In genomic region chr22:46077669-46078099, GRCh38 we compare ENCODE assay signal across 12 cellular contexts.
A peak's percentile ranks its signal among the peaks of the same experiment; 100 is the strongest.
DNase-seq lines count a peak whose midpoint lies in the region; ATAC-seq and TF ChIP-seq lines count a peak whose summit lies in the region.
"Had no signal": no experiment of that assay in that cellular context is flagged by ENCODE, and none has a peak within 500 bp of the region (broad histone marks: within the 10 kb centered on the region; RNA-seq: fewer than 3 reads in every experiment).

No MANE protein-coding gene starts in this region.

- peak overlapping the region; percentile 97 for H3K27ac ChIP-seq in cingulate gyrus (ENCODE audit: low read depth, low read length)
- H3K27ac ChIP-seq in lower lobe of right lung: peak overlapping the region; percentile 98
- peak overlapping the region; percentile 73 to 99 (median 94) for H3K27ac ChIP-seq in tibial nerve
- no peak overlapping the region for H3K27ac ChIP-seq in effector memory CD4-positive, alpha-beta T cell (ENCODE audit: insufficient read depth, low read length, poor library complexity, severe bottlenecking)
- H3K27ac ChIP-seq: KMS-11 had no signal

- H3K36me3 ChIP-seq in lower lobe of right lung (peaks cover 25% of the 10 kb centered on the region), tibial nerve (peaks cover 0 to 9% (median 0%) of the 10 kb centered on the region in 3 donors)
- H3K36me3 ChIP-seq in effector memory CD4-positive, alpha-beta T cell (ENCODE audit: control insufficient read depth, insufficient read depth, low read length): no peaks in the 10 kb centered on the region

- no peak for TF ChIP-seq CTCF in lower lobe of right lung (IDR thresholded peaks at IDR 0.05)
- no peak for TF ChIP-seq CTCF in tibial nerve (IDR thresholded peaks at IDR 0.05)

- TF ChIP-seq EP300 in tibial nerve (IDR thresholded peaks at IDR 0.05): no peak

- no peaks in the 10 kb centered on the region for H3K9me3 ChIP-seq in lower lobe of right lung
- H3K9me3 ChIP-seq in tibial nerve: no peaks in the 10 kb centered on the region
- H3K9me3 ChIP-seq in effector memory CD4-positive, alpha-beta T cell (ENCODE audit: control insufficient read depth, low read length): no peaks in the 10 kb centered on the region

- peak overlapping the region; percentile 93 for H3K4me3 ChIP-seq in lower lobe of right lung
- H3K4me3 ChIP-seq in tibial nerve: peak overlapping the region; percentile 38 to 95 (median 79)
- H3K4me3 ChIP-seq in effector memory CD4-positive, alpha-beta T cell (ENCODE audit: insufficient read depth, low read depth, low read length, poor library complexity, severe bottlenecking): no peak overlapping the region

- intact Hi-C loops in lower lobe of right lung (cut with DNase I): no loop called here

- DNase-seq in NCI-H1694 treated with DMSO at 0.1 percent for 48 hours (lab: John Stamatoyannopoulos, UW): peak; percentile 50
- DNase-seq in NCI-H1694 (lab: John Stamatoyannopoulos, UW): no peak
- peak; percentile 31 for DNase-seq in lower lobe of right lung
- peak in 1 of 2 donors; percentile 10 for DNase-seq in tibial nerve (ENCODE audit: low spot score in 2 of 2)
- DNase-seq in effector memory CD4-positive, alpha-beta T cell: no peak
- no peak for DNase-seq in D341Med (ENCODE audit: low spot score)
- no peak for DNase-seq in hippocampal formation (lab: John Stamatoyannopoulos, UW)
- DNase-seq: activated T-cell treated with anti-CD3 and anti-CD28 coated beads for 4 hours; H7; stimulated activated naive CD8-positive, alpha-beta T cell treated with anti-CD3 and anti-CD28 coated beads, Interleukin-15, amount 100 ng/mL, for 72 hours had no signal

- no peak for ATAC-seq in lower lobe of right lung
- ATAC-seq: stimulated activated naive CD8-positive, alpha-beta T cell treated with anti-CD3 and anti-CD28 coated beads, Interleukin-15, amount 100 ng/mL, for 72 hours had no signal

- no peak for TF ChIP-seq POLR2A in tibial nerve (IDR thresholded peaks at IDR 0.05)

- 8 to 16% methylated on average over 12 of the region's 12 CpGs for WGBS in tibial nerve, 2 donors

- no peaks in the 10 kb centered on the region for H3K27me3 ChIP-seq in lower lobe of right lung (ENCODE audit: low read depth)
- H3K27me3 ChIP-seq in tibial nerve: no peaks in the 10 kb centered on the region
- H3K27me3 ChIP-seq in effector memory CD4-positive, alpha-beta T cell (replicated peaks; ENCODE audit: control insufficient read depth, insufficient read depth, low read length, poor library complexity, severe bottlenecking): no peaks in the 10 kb centered on the region

- H3K4me1 ChIP-seq in lower lobe of right lung (peaks cover 79% of the 10 kb centered on the region), tibial nerve (peaks cover 0 to 70% (median 44%) of the 10 kb centered on the region in 4 donors)
- H3K4me1 ChIP-seq in effector memory CD4-positive, alpha-beta T cell (ENCODE audit: control insufficient read depth, insufficient read depth, low read length, poor library complexity, severe bottlenecking): peaks cover 7% of the 10 kb centered on the region

Comparison
In these comparisons a context has a peak if more than half of its experiments do, and no peak if none do; other contexts are left out.
1. DNase-seq: peak in NCI-H1694 treated with DMSO at 0.1 percent for 48 hours (single experiment) and lower lobe of right lung (single experiment); none in NCI-H1694 (single experiment), effector memory CD4-positive, alpha-beta T cell (0 of 3), D341Med (single experiment) and hippocampal formation (0 of 2).